In genomic region chr7:4739528-4739992, GRCh38 we compare ENCODE assay signal across 9 cellular contexts. TPM values are rescaled to one million over a fixed set of nuclear protein-coding genes. Genes with fewer than 3 reads are reported as not detected.
DNase-seq lines count a peak whose midpoint lies in the region; ATAC-seq, FAIRE-seq and TF ChIP-seq lines count a peak whose summit lies in the region.
"Had no signal": no experiment of that assay in that cellular context is flagged by ENCODE, and none has a peak within 500 bp of the region (broad histone marks: within the 10 kb centered on the region; RNA-seq: fewer than 3 reads in every experiment).

No MANE protein-coding gene starts in this region.

- no peaks in the 10 kb centered on the region for H3K4me1 Mint-ChIP-seq in MCF 10A (ENCODE audit: insufficient read depth, unreplicated experiment)

- H3K9me3 ChIP-seq in mammary epithelial cell (replicated peaks; ENCODE audit: insufficient read depth, low read length) (no peaks in the 10 kb centered on the region), pancreas (no peaks in the 10 kb centered on the region)

- H3K27me3 Mint-ChIP-seq in MCF 10A (ENCODE audit: insufficient read depth, unreplicated experiment): no peaks in the 10 kb centered on the region

- no peaks in the 10 kb centered on the region for H4K20me1 ChIP-seq in mammary epithelial cell (ENCODE audit: insufficient read depth, low read length)

- peak; percentile 55 to 79 (median 71) for ATAC-seq in pancreas
- ATAC-seq in GM18861 (IDR thresholded peaks at IDR 0.05; ENCODE audit: unreplicated experiment): no peak
- no peak for ATAC-seq in GM18907 (IDR thresholded peaks at IDR 0.05; ENCODE audit: unreplicated experiment)

- H3K9me3 Mint-ChIP-seq in MCF 10A (ENCODE audit: unreplicated experiment): no peaks in the 10 kb centered on the region

- TF ChIP-seq CTCF in MCF 10A (IDR thresholded peaks at IDR 0.05; ENCODE audit: unreplicated experiment): no peak
- TF ChIP-seq CTCF in mammary epithelial cell (conservative IDR thresholded peaks at IDR 0.05 in 1 of 2, IDR thresholded peaks at IDR 0.05 in 1 of 2; ENCODE audit: extremely low read depth in 1 of 2, insufficient read depth in 1 of 2, low read depth in 1 of 2, low read length in 2 of 2): no peak
- no peak for TF ChIP-seq CTCF in pancreas (IDR thresholded peaks at IDR 0.05)

- no peak for FAIRE-seq in pancreas (lab: Jason Lieb, UNC)
- FAIRE-seq: TTC549 had no signal

- peak overlapping the region; percentile 5 for H3K27ac Mint-ChIP-seq in MCF 10A (ENCODE audit: low read depth, unreplicated experiment)

- no peak overlapping the region for H3K27ac ChIP-seq in mammary epithelial cell (ENCODE audit: insufficient read depth, low read depth, low read length)
- peak overlapping the region in 2 of 4 donors; percentile 9 to 53 for H3K27ac ChIP-seq in pancreas

- H3K4me1 ChIP-seq in mammary epithelial cell (ENCODE audit: insufficient read depth, low read length) (peaks cover 14% of the 10 kb centered on the region), pancreas (peaks cover 0 to 10% (median 8%) of the 10 kb centered on the region in 3 donors)

- POLR2A ChIA-PET in MCF 10A (lab: Yijun Ruan, JAX): no interaction called here

- H2AFZ ChIP-seq in mammary epithelial cell (ENCODE audit: low read depth, low read length): no peak overlapping the region

- CTCF ChIA-PET in MCF 10A (lab: Yijun Ruan, JAX): no interaction called here
- CTCF ChIA-PET in mammary epithelial cell (lab: Charles Lee; ENCODE audit: low non-redundant PET): no interaction called here

- no peak overlapping the region for H3K9ac ChIP-seq in mammary epithelial cell (ENCODE audit: insufficient read depth, low read length)

- no peaks in the 10 kb centered on the region for H3K27me3 ChIP-seq in mammary epithelial cell (ENCODE audit: insufficient read depth, low read length)
- no peaks in the 10 kb centered on the region for H3K27me3 ChIP-seq in pancreas

- H3K4me3 ChIP-seq in mammary epithelial cell (replicated peaks in 1 of 3; ENCODE audit: insufficient read depth in 1 of 3, low read depth in 2 of 3, low read length in 3 of 3): no peak overlapping the region
- H3K4me3 ChIP-seq in pancreas: peak overlapping the region in 2 of 4 donors; percentile 13 to 22

- H3K36me3 ChIP-seq in mammary epithelial cell (ENCODE audit: insufficient read depth, low read length): peaks cover 3% of the 10 kb centered on the region
- peaks cover 0 to 14% (median 5%) of the 10 kb centered on the region in 3 donors for H3K36me3 ChIP-seq in pancreas

- in situ Hi-C loops in mammary epithelial cell (cut with MboI; ENCODE audit: low sequenced_read_pairs in 2 of 2): no loop called here

- WGBS in mammary epithelial cell (ENCODE audit: low coverage, missing lambda C conversion rate): 93% methylated on average over 16 of the region's 16 CpGs
- WGBS in pancreas, 2 donors: 27 to 28% methylated on average over 16 of the region's 16 CpGs

- no peak overlapping the region for H3K4me3 Mint-ChIP-seq in MCF 10A (ENCODE audit: unreplicated experiment)

- BruUV-seq in MCF 10A (replicated peaks; lab: Mats Ljungman, UMichigan) (no TSS peak), mammary epithelial cell (replicated peaks; lab: Mats Ljungman, UMichigan) (no TSS peak)

- dilution Hi-C loops in mammary epithelial cell (cut with HindIII; ENCODE audit: low sequenced_read_pairs): no loop called here

- H3K79me2 ChIP-seq in mammary epithelial cell (ENCODE audit: insufficient read depth, low read length): peaks cover 89% of the 10 kb centered on the region

- H3K4me2 ChIP-seq in mammary epithelial cell (ENCODE audit: insufficient read depth, low read depth, low read length): no peak overlapping the region

- peaks cover 44% of the 10 kb centered on the region for H3K36me3 Mint-ChIP-seq in MCF 10A (ENCODE audit: insufficient read depth, unreplicated experiment)

- intact Hi-C loops in MCF 10A (cut with micrococcal nuclease) (no loop called here), mammary epithelial cell (cut with micrococcal nuclease) (no loop called here), pancreas (cut with DNase I) (no loop called here)

- DNase-seq in MCF 10A (ENCODE audit: unreplicated experiment) (no peak), mammary epithelial cell (no peak), fibroblast of peridontal ligament (ENCODE audit: extremely low read depth) (peak; percentile 36), pancreas (peak in 2 of 6 donors; percentile 30 to 36), NCI-H345 (lab: John Stamatoyannopoulos, UW) (no peak)
- DNase-seq in activated T-cell treated with anti-CD3 and anti-CD28 coated beads, Interleukin-2, amount 50 U/mL, for 48 hours: peak; percentile 43 to 54

RNA-seq across cellular contexts. Expression of gene AP5Z1, which starts 35.9 kb away (rescaled TPM):
- total RNA-seq in MCF 10A (2022) (26.5 and 35.0 TPM in 2 replicates), mammary epithelial cell (10 to 100 TPM; 35.5 to 41.5 TPM), pancreas (10 to 100 TPM; 12.8 to 28.8 (median 16.9) TPM)
- polyA plus RNA-seq in mammary epithelial cell (14.3 TPM), pancreas (10 to 100 TPM; 80.5 to 81.2 TPM)
- polyA minus RNA-seq in mammary epithelial cell: 3.3 TPM

RNA-seq across cellular contexts. Expression of gene FOXK1, which starts 57.5 kb away (rescaled TPM):
- 37.7 and 43.8 TPM in 2 replicates for total RNA-seq in MCF 10A (2022)
- total RNA-seq in mammary epithelial cell: 10 to 100 TPM; 32.7 to 48.2 TPM
- polyA plus RNA-seq in mammary epithelial cell: 10.2 TPM
- polyA minus RNA-seq in mammary epithelial cell: 46.5 TPM
- 10 to 100 TPM; 13.8 to 20.6 (median 17.3) TPM for total RNA-seq in pancreas
- 1 to 10 TPM; 3.9 to 8.9 TPM for polyA plus RNA-seq in pancreas

Comparison
In these comparisons a context has a peak if more than half of its experiments do, and no peak if none do; other contexts are left out.
1. DNase-seq: peak in activated T-cell treated with anti-CD3 and anti-CD28 coated beads, Interleukin-2, amount 50 U/mL, for 48 hours (2 of 2) and fibroblast of peridontal ligament (single experiment); none in MCF 10A (single experiment), mammary epithelial cell (single experiment) and NCI-H345 (single experiment).
2. ATAC-seq: peak in pancreas (4 of 4); none in GM18861 (single experiment) and GM18907 (single experiment).